ENCODE assay signal across 1 cellular context in the genomic region with DNA sequence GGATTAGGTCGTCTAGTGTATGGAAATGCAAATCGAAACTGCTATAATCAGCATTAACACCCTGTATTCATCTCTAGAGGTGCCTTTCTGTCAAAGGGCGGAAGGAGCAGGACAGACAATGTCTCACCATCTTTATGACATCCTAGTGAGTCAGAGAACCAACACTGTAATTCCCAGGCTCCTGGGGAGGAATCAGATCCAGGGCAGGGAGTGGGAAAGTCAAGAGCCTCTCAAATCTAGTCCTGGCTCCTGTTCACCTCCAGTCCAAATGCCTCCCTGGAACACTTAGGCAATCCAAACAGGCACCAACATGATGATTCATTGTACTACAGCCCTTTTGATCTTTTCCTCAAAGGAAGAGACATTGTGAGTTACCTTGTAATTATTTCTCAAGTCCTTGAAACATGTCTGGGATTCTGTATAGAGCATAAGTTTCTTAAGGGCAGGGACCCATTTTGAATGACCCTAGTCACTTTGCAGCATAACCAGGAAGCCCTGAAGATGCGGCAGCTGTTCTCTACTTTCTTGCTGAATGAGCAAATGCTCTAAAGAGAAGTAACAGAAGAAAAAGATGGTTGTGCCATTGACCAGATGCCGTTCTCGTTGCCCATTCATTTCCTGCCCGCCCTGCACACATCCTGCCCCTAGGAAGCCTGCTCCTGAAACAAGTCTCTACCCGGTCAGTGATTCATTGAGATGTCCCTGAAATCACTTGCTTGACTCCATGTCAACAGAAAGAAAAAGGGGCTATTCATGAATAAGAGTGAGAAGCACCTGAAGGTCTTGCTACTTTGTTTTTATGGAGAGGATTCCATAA.
A peak's percentile ranks its signal among the peaks of the same experiment; 100 is the strongest.
TF ChIP-seq lines count a peak whose summit lies in the region.

No MANE protein-coding gene starts in this region.

TF ChIP-seq in HCT116, 20 proteins besides CTCF, POLR2A, EP300 and RAD21 (continued from another document):
- TF ChIP-seq ZNF274 (IDR thresholded peaks at IDR 0.05; ENCODE audit: low read depth, low read length) = no peak
- TF ChIP-seq TCF7L2 (IDR thresholded peaks at IDR 0.05; ENCODE audit: borderline replicate concordance, extremely low read depth, insufficient read depth, insufficient read length) = peak; percentile 98
- TF ChIP-seq, protein P1, sequence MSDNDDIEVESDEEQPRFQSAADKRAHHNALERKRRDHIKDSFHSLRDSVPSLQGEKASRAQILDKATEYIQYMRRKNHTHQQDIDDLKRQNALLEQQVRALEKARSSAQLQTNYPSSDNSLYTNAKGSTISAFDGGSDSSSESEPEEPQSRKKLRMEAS (IDR thresholded peaks at IDR 0.05) = peak; percentile 51
- TF ChIP-seq POLR2AphosphoS5 (IDR thresholded peaks at IDR 0.05; ENCODE audit: low read depth, low read length) = peak; percentile 56; the same call in 1 of the 2 replicates
- no peak for TF ChIP-seq EZH2phosphoT487 (IDR thresholded peaks at IDR 0.05; ENCODE audit: borderline replicate concordance)
- peak; percentile 31; the same call in 1 of the 2 replicates for TF ChIP-seq ELF1 (IDR thresholded peaks at IDR 0.05; ENCODE audit: borderline replicate concordance, low read depth)
- TF ChIP-seq CBX3 (IDR thresholded peaks at IDR 0.05; ENCODE audit: low read depth) = peak; percentile 71
- peak; percentile 95 for TF ChIP-seq FOSL1 (IDR thresholded peaks at IDR 0.05; ENCODE audit: low read depth)
- 0 out of 2 replicates have a peak, but pooled peaks have one; percentile 10 for TF ChIP-seq EGR1 (IDR thresholded peaks at IDR 0.05; ENCODE audit: low read depth)
- peak; percentile 85 for TF ChIP-seq SIN3A (IDR thresholded peaks at IDR 0.05; ENCODE audit: low read depth)
- no peak for TF ChIP-seq EZH2 (IDR thresholded peaks at IDR 0.05)
- TF ChIP-seq SP1 (IDR thresholded peaks at IDR 0.05; ENCODE audit: low read depth) = peak; percentile 86
- no peak for TF ChIP-seq ATF3 (IDR thresholded peaks at IDR 0.05)
- peak; percentile 64 for TF ChIP-seq SRF (IDR thresholded peaks at IDR 0.05; ENCODE audit: low read depth)
- TF ChIP-seq CEBPB (IDR thresholded peaks at IDR 0.05; ENCODE audit: low read depth) = peak; percentile 96
- TF ChIP-seq ZBTB33 (IDR thresholded peaks at IDR 0.05; ENCODE audit: extremely low read depth, insufficient replicate concordance, low read length) = no peak
- TF ChIP-seq YY1 (IDR thresholded peaks at IDR 0.05; ENCODE audit: extremely low read depth, insufficient replicate concordance, low read depth, low read length) = peak; percentile 22
- peak; percentile 87 for TF ChIP-seq JUND (IDR thresholded peaks at IDR 0.05)
